Comparison of ENCODE assay signal across 11 cellular contexts in genomic region chr2:39737661-39738060, GRCh38. TPM values are rescaled to one million over a fixed set of nuclear protein-coding genes. Genes with fewer than 3 reads are reported as not detected.
DNase-seq lines count a peak whose midpoint lies in the region; ATAC-seq and TF ChIP-seq lines count a peak whose summit lies in the region.
"Had no signal": no experiment of that assay in that cellular context is flagged by ENCODE, and none has a peak within 500 bp of the region (broad histone marks: within the 10 kb centered on the region; RNA-seq: fewer than 3 reads in every experiment).

No MANE protein-coding gene starts in this region.

- POLR2A ChIA-PET in AG04450 (lab: Yijun Ruan, JAX) = interaction anchor here (0.7 kb wide), 1 partner anchor 137 kb away, joined by 4 read pairs; no protein-coding TSS in a partner anchor

- peak overlapping the region; percentile 45 for H3K4me3 ChIP-seq in AG04450 (ENCODE audit: low read depth, low read length)
- H3K4me3 ChIP-seq in SJCRH30 = no peak overlapping the region
- H3K4me3 ChIP-seq: cardiac muscle cell had no signal

- H3K4me3 Mint-ChIP-seq in chondrocyte (ENCODE audit: unreplicated experiment) = peak overlapping the region; percentile 68
- H3K4me3 Mint-ChIP-seq: CD8-positive, alpha-beta memory T cell had no signal

- peaks cover 5% of the 10 kb centered on the region for H3K9me3 Mint-ChIP-seq in chondrocyte (ENCODE audit: low read depth)
- H3K9me3 Mint-ChIP-seq: CD8-positive, alpha-beta memory T cell had no signal

- no peak for TF ChIP-seq CTCF in AG04450 (IDR thresholded peaks at IDR 0.05; ENCODE audit: low read depth, low read length)
- no peak for TF ChIP-seq CTCF in chondrocyte (IDR thresholded peaks at IDR 0.05)
- TF ChIP-seq CTCF in GM13976 (IDR thresholded peaks at IDR 0.05; ENCODE audit: borderline replicate concordance, control extremely low read depth, extremely low read depth, insufficient read depth, missing control alignments) = no peak

- peak; percentile 61 for DNase-seq in AG04450 (ENCODE audit: low read depth, low spot score)
- DNase-seq in LHCN-M2 (ENCODE audit: low read depth) = peak; percentile 86
- DNase-seq in chondrocyte (ENCODE audit: low spot score) = no peak
- peak; percentile 66 for DNase-seq in myocyte (ENCODE audit: low read depth)
- DNase-seq in GM13976 (ENCODE audit: low spot score) = no peak
- DNase-seq in SJCRH30 = no peak
- no peak for DNase-seq in germinal center (ENCODE audit: low spot score)
- DNase-seq: activated CD4-positive, alpha-beta T cell treated with anti-CD3 and anti-CD28 coated beads, Interleukin-2, amount 50 U/mL, for 1 hour; CD8-positive, alpha-beta memory T cell had no signal

- H3K36me3 ChIP-seq in SJCRH30 = peaks cover 94% of the 10 kb centered on the region

- CTCF ChIA-PET in AG04450 (lab: Charles Lee) = no interaction called here

- peak overlapping the region; percentile 89 for H3K27ac Mint-ChIP-seq in chondrocyte (ENCODE audit: unreplicated experiment)

- in situ Hi-C loops in GM13976 (cut with MboI; ENCODE audit: low sequenced_read_pairs, unreplicated experiment) = no loop called here

- H3K27me3 Mint-ChIP-seq in chondrocyte (ENCODE audit: low read depth) = no peaks in the 10 kb centered on the region

- H3K4me1 ChIP-seq in SJCRH30 = peaks cover 10% of the 10 kb centered on the region

- H3K36me3 Mint-ChIP-seq in chondrocyte (ENCODE audit: low read depth) = peaks cover 20% of the 10 kb centered on the region

- no peaks in the 10 kb centered on the region for H3K27me3 ChIP-seq in AG04450 (ENCODE audit: control insufficient read depth, insufficient read depth, low read length)
- H3K27me3 ChIP-seq in SJCRH30 = no peaks in the 10 kb centered on the region
- H3K27me3 ChIP-seq: cardiac muscle cell had no signal

- H3K27ac ChIP-seq in AG04450 (ENCODE audit: low read depth, low read length) = peak overlapping the region; percentile 71
- no peak overlapping the region for H3K27ac ChIP-seq in SJCRH30
- H3K27ac ChIP-seq: cardiac muscle cell had no signal

- ATAC-seq in GM21786 (IDR thresholded peaks at IDR 0.05; ENCODE audit: unreplicated experiment) = no peak

- no peaks in the 10 kb centered on the region for H3K9me3 ChIP-seq in AG04450 (ENCODE audit: control insufficient read depth, insufficient read depth, low read length)
- H3K9me3 ChIP-seq in SJCRH30 (replicated peaks) = no peaks in the 10 kb centered on the region; the same call in 1 of the 2 replicates

- H3K4me1 Mint-ChIP-seq in chondrocyte (ENCODE audit: low read depth) = peaks cover 66% of the 10 kb centered on the region

RNA-seq across cellular contexts. Expression of gene THUMPD2, which starts 41.4 kb away (rescaled TPM):
- 7.4 and 11.7 TPM in 2 replicates for polyA plus RNA-seq in AG04450 (2011; rRNA removed)
- polyA minus RNA-seq in AG04450 (2011; rRNA and poly(A)+ RNA removed) = 4.1 and 8.4 TPM in 2 replicates
- total RNA-seq in LHCN-M2 (2014; rRNA removed) = 10.5 and 14.0 TPM in 2 replicates
- 5.6 TPM for polyA plus RNA-seq in LHCN-M2 (2012)
- 7.7 to 13.1 TPM (median 8.2 TPM) in 3 replicates for total RNA-seq in chondrocyte
- total RNA-seq in myocyte = 12.0 and 13.3 TPM in 2 replicates
- 10.0 TPM for polyA plus RNA-seq in myocyte (2012)
- 21.0 and 24.9 TPM in 2 replicates for total RNA-seq in SJCRH30 (2014; rRNA removed; shearing (Covaris generic))

Comparison
In these comparisons a context has a peak if more than half of its experiments do, and no peak if none do; other contexts are left out.
1. DNase-seq: peak in AG04450 (single experiment), LHCN-M2 (single experiment) and myocyte (single experiment); none in chondrocyte (single experiment), GM13976 (single experiment), SJCRH30 (0 of 2) and germinal center (single experiment).